10 cellular contexts compared by ENCODE assay signal in genomic region chr13:97275265-97275664, GRCh38. TPM values are rescaled to one million over a fixed set of nuclear protein-coding genes. Genes with fewer than 3 reads are reported as not detected.
DNase-seq lines count a peak whose midpoint lies in the region; ATAC-seq and TF ChIP-seq lines count a peak whose summit lies in the region.
"Had no signal": no experiment of that assay in that cellular context is flagged by ENCODE, and none has a peak within 500 bp of the region (broad histone marks: within the 10 kb centered on the region; RNA-seq: fewer than 3 reads in every experiment).

No MANE protein-coding gene starts in this region.

- TF ChIP-seq CTCF in HCT116 (IDR thresholded peaks at IDR 0.05 in 2 of 3, conservative IDR thresholded peaks at IDR 0.05 in 1 of 3; ENCODE audit: borderline replicate concordance in 1 of 3, insufficient read depth in 1 of 3, low read depth in 2 of 3, low read length in 2 of 3) (no peak), astrocyte of the spinal cord (IDR thresholded peaks at IDR 0.05; ENCODE audit: low read depth, low read length) (no peak), hepatocyte (IDR thresholded peaks at IDR 0.05; ENCODE audit: poor library complexity) (no peak), smooth muscle cell (IDR thresholded peaks at IDR 0.05; ENCODE audit: borderline replicate concordance, insufficient read depth, poor library complexity, severe bottlenecking) (no peak), GM13976 (IDR thresholded peaks at IDR 0.05; ENCODE audit: borderline replicate concordance, control extremely low read depth, extremely low read depth, insufficient read depth, missing control alignments) (no peak)

- H3K4me1 ChIP-seq in HCT116 (ENCODE audit: control insufficient read depth in 1 of 2, insufficient read depth in 2 of 2, low read length in 2 of 2): peaks cover 89 to 95% of the 10 kb centered on the region in 2 experiments
- H3K4me1 ChIP-seq in hepatocyte (ENCODE audit: insufficient read depth): peaks cover 49% of the 10 kb centered on the region
- peaks cover 8% of the 10 kb centered on the region for H3K4me1 ChIP-seq in smooth muscle cell (ENCODE audit: low read depth)

- peak overlapping the region; percentile 49 for H3K9ac ChIP-seq in HCT116 (ENCODE audit: low read length)
- H3K9ac ChIP-seq in smooth muscle cell (ENCODE audit: low read depth): peak overlapping the region; percentile 83

- no peak for TF ChIP-seq POLR2A in HCT116 (IDR thresholded peaks at IDR 0.05; ENCODE audit: borderline replicate concordance, extremely low read depth, insufficient read depth, insufficient read length)

- no peaks in the 10 kb centered on the region for H3K9me3 ChIP-seq in HCT116 (ENCODE audit: control insufficient read depth in 1 of 2, insufficient read depth in 1 of 2, low read depth in 1 of 2, low read length in 2 of 2)
- no peaks in the 10 kb centered on the region for H3K9me3 ChIP-seq in hepatocyte (ENCODE audit: low read depth)
- H3K9me3 ChIP-seq in smooth muscle cell (replicated peaks; ENCODE audit: low read depth): no peaks in the 10 kb centered on the region

- H4K20me1 ChIP-seq in HCT116 (ENCODE audit: insufficient read depth): no peaks in the 10 kb centered on the region
- H4K20me1 ChIP-seq in hepatocyte (ENCODE audit: insufficient read depth, poor library complexity, severe bottlenecking): peaks cover 32% of the 10 kb centered on the region
- peaks cover 69% of the 10 kb centered on the region for H4K20me1 ChIP-seq in smooth muscle cell (ENCODE audit: low read depth)

- POLR2A ChIA-PET in HCT116 (lab: Charles Lee): interaction anchor here (1.1 kb wide), 1 partner anchor 9 kb away, joined by 5 read pairs; no protein-coding TSS in a partner anchor

- no peak for TF ChIP-seq RAD21 in HCT116 (IDR thresholded peaks at IDR 0.05; ENCODE audit: low read depth)

- H3K4me2 ChIP-seq in HCT116 (ENCODE audit: low read length): peak overlapping the region; percentile 51
- H3K4me2 ChIP-seq in hepatocyte: peak overlapping the region; percentile 36
- H3K4me2 ChIP-seq in smooth muscle cell: peak overlapping the region; percentile 74

- no peak overlapping the region for H2AFZ ChIP-seq in HCT116 (ENCODE audit: low read depth, low read length, poor library complexity, severe bottlenecking)
- H2AFZ ChIP-seq in hepatocyte: no peak overlapping the region
- H2AFZ ChIP-seq in smooth muscle cell (ENCODE audit: low read depth): no peak overlapping the region

- H3K79me2 ChIP-seq in HCT116 (ENCODE audit: insufficient read depth, low read length): peaks cover 61% of the 10 kb centered on the region
- H3K79me2 ChIP-seq in hepatocyte: peaks cover 87% of the 10 kb centered on the region
- H3K79me2 ChIP-seq in smooth muscle cell (ENCODE audit: low read depth): peaks cover 75% of the 10 kb centered on the region

- H3K9me2 ChIP-seq in HCT116 (ENCODE audit: insufficient read depth) (no peaks in the 10 kb centered on the region), hepatocyte (replicated peaks; ENCODE audit: insufficient read depth) (no peaks in the 10 kb centered on the region)

- ATAC-seq in HCT116: peak; percentile 50
- ATAC-seq in GM19463 (IDR thresholded peaks at IDR 0.05; ENCODE audit: unreplicated experiment): no peak

- in situ Hi-C loops in astrocyte of the spinal cord (cut with HindIII; ENCODE audit: low sequenced_read_pairs): no loop called here
- in situ Hi-C loops in GM13976 (cut with MboI; ENCODE audit: low sequenced_read_pairs, unreplicated experiment): no loop called here

- peaks cover 21% of the 10 kb centered on the region for H3F3A ChIP-seq in smooth muscle cell (ENCODE audit: low read depth)

- intact Hi-C loops in HCT116 (cut with micrococcal nuclease): loop anchor here (2.0 to 5.0 kb wide), 2 partner anchors 18 to 67 kb away; no protein-coding TSS in a partner anchor

- H3K36me3 ChIP-seq in HCT116 (ENCODE audit: control insufficient read depth in 1 of 2, insufficient read depth in 2 of 2, low read length in 2 of 2) (peaks cover 0 to 8% of the 10 kb centered on the region in 2 experiments; a peak in 2 of 4 replicates), hepatocyte (replicated peaks; ENCODE audit: insufficient read depth, low read depth) (no peaks in the 10 kb centered on the region), smooth muscle cell (ENCODE audit: low read depth) (no peaks in the 10 kb centered on the region)

- DNase-seq in HCT116 (ENCODE audit: low read depth, low spot score): no peak
- peak; percentile 90 for DNase-seq in astrocyte of the spinal cord (ENCODE audit: low read depth, low spot score)
- peak; percentile 41 for DNase-seq in hepatocyte (ENCODE audit: low spot score)
- no peak for DNase-seq in smooth muscle cell (lab: John Stamatoyannopoulos, UW; ENCODE audit: unreplicated experiment)
- no peak for DNase-seq in GM13976 (ENCODE audit: low spot score)
- DNase-seq in activated CD4-positive, alpha-beta T cell treated with anti-CD3 and anti-CD28 coated beads for 1 hour: no peak
- DNase-seq in NCI-H1048 (lab: John Stamatoyannopoulos, UW): no peak
- DNase-seq: activated CD4-positive, alpha-beta T cell treated with anti-CD3 and anti-CD28 coated beads, Interleukin-2, amount 10 ng/mL, durations not matched to agents 7 days and 5 days; NK-92 treated with Interleukin-12 subunit alpha and Interleukin-12 subunit beta, amount 100 ng/mL, for 24 hours had no signal

- no TSS peak for BruUV-seq in HCT116 (replicated peaks; lab: Mats Ljungman, UMichigan)

- H3K4me3 ChIP-seq in HCT116 (replicated peaks in 1 of 2; ENCODE audit: low read depth in 1 of 2, low read length in 2 of 2) (peak overlapping the region in 1 of 2 experiments; percentile 24; a peak in 1 of 4 replicates), astrocyte of the spinal cord (ENCODE audit: low read depth, low read length) (no peak overlapping the region), hepatocyte (no peak overlapping the region), smooth muscle cell (peak overlapping the region; percentile 2)

- CTCF ChIA-PET in HCT116 (lab: Charles Lee): interaction anchor here (1.0 kb wide), 1 partner anchor 69 kb away, joined by 3 read pairs; no protein-coding TSS in a partner anchor

- H3K27me3 ChIP-seq in HCT116 (ENCODE audit: insufficient read depth, low read length) (no peaks in the 10 kb centered on the region), hepatocyte (no peaks in the 10 kb centered on the region), smooth muscle cell (ENCODE audit: low read depth) (no peaks in the 10 kb centered on the region)

- peak overlapping the region; percentile 100 for H3K27ac ChIP-seq in HCT116 (ENCODE audit: low read depth, low read length)
- peak overlapping the region; percentile 62 for H3K27ac ChIP-seq in hepatocyte
- H3K27ac ChIP-seq in smooth muscle cell (ENCODE audit: low read depth): peak overlapping the region; percentile 98

- WGBS in hepatocyte (ENCODE audit: low lambda C conversion rate, missing lambda C conversion rate): 38% methylated on average over 4 of the region's 4 CpGs
- 36% methylated on average over 4 of the region's 4 CpGs for WGBS in smooth muscle cell (ENCODE audit: low lambda C conversion rate)

- RAD21 ChIA-PET in HCT116 (lab: Charles Lee; ENCODE audit: low non-redundant PET in 1 of 2, low total read pairs in 2 of 2, uncharacterized antibody in 2 of 2, unreplicated experiment in 2 of 2): no interaction called here

TF ChIP-seq in HCT116, 20 proteins besides CTCF, POLR2A, EP300 and RAD21:
- TF ChIP-seq TCF7L2 (IDR thresholded peaks at IDR 0.05; ENCODE audit: borderline replicate concordance, extremely low read depth, insufficient read depth, insufficient read length) (no peak), ELF1 (IDR thresholded peaks at IDR 0.05; ENCODE audit: borderline replicate concordance, low read depth) (no peak), MAX (IDR thresholded peaks at IDR 0.05) (no peak), SP1 (IDR thresholded peaks at IDR 0.05; ENCODE audit: low read depth) (no peak), SRF (IDR thresholded peaks at IDR 0.05; ENCODE audit: low read depth) (no peak), JUND (IDR thresholded peaks at IDR 0.05) (peak; percentile 13), CEBPB (IDR thresholded peaks at IDR 0.05; ENCODE audit: low read depth) (peak; percentile 42; the same call in 1 of the 2 replicates), FOSL1 (IDR thresholded peaks at IDR 0.05; ENCODE audit: low read depth) (peak; percentile 58), ZBTB33 (IDR thresholded peaks at IDR 0.05; ENCODE audit: extremely low read depth, insufficient replicate concordance, low read length) (no peak)

RNA-seq across cellular contexts. Expression of gene MBNL2, which starts 53.1 kb away (rescaled TPM):
- total RNA-seq in HCT116 (2021; ENCODE audit: unreplicated experiment) (73.9 TPM), hepatocyte (96.8 and 97.9 TPM in 2 replicates), smooth muscle cell (120 and 147 TPM in 2 replicates)
- polyA plus RNA-seq in HCT116 (2012): 40.8 and 43.6 TPM in 2 replicates
- polyA plus RNA-seq in hepatocyte (27.4 and 33.8 TPM in 2 replicates), smooth muscle cell (33.7 and 34.9 TPM in 2 replicates)

Comparison
In these comparisons a context has a peak if more than half of its experiments do, and no peak if none do; other contexts are left out.
1. DNase-seq: peak in astrocyte of the spinal cord (single experiment) and hepatocyte (single experiment); none in HCT116 (single experiment), smooth muscle cell (single experiment), GM13976 (single experiment), activated CD4-positive, alpha-beta T cell treated with anti-CD3 and anti-CD28 coated beads for 1 hour (single experiment) and NCI-H1048 (single experiment).
2. Peak in every context shown above with its lines, with median percentiles within 50 percentile points of each other: H3K27ac ChIP-seq and H3K4me2 ChIP-seq.